Comparison of ENCODE assay signal across 28 cellular contexts in genomic region chr15:49212897-49213296, GRCh38.
"Had no signal": no experiment of that assay in that cellular context is flagged by ENCODE, and none has a peak within 500 bp of the region (broad histone marks: within the 10 kb centered on the region; RNA-seq: fewer than 3 reads in every experiment).

No MANE protein-coding gene starts in this region.

- ATAC-seq: activated CD4-positive, alpha-beta T cell treated with anti-CD3 and anti-CD28 coated beads for 36 hours; activated CD4-positive, CD25-positive, alpha-beta regulatory T cell treated with anti-CD3 and anti-CD28 coated beads, Interleukin-2, amount 50 U/mL, for 24 hours; activated CD8-positive, alpha-beta memory T cell treated with anti-CD3 and anti-CD28 coated beads, Interleukin-2, amount 10 ng/mL, durations not matched to agents 7 days and 5 days; activated CD8-positive, alpha-beta T cell treated with anti-CD3 and anti-CD28 coated beads, Interleukin-2, amount 10 ng/mL, durations not matched to agents 7 days and 5 days; activated naive CD8-positive, alpha-beta T cell treated with anti-CD3 and anti-CD28 coated beads, Interleukin-2, amount 50 U/mL, for 24 hours; esophagus mucosa; gastrocnemius medialis; heart left ventricle; T-helper 17 cell had no signal

- H3K27me3 ChIP-seq: ascending aorta, dorsolateral prefrontal cortex, gastrocnemius medialis, heart left ventricle had no signal

- H3K27ac ChIP-seq: ascending aorta, coronary artery, dorsolateral prefrontal cortex, gastrocnemius medialis, heart left ventricle, WERI-Rb-1 had no signal

- H3K4me1 ChIP-seq: ascending aorta, gastrocnemius medialis had no signal

- H3K4me3 ChIP-seq: ascending aorta, coronary artery, dorsolateral prefrontal cortex, gastrocnemius medialis, heart left ventricle had no signal

- H3K9me3 ChIP-seq: gastrocnemius medialis had no signal

- H3K36me3 ChIP-seq: gastrocnemius medialis, WERI-Rb-1 had no signal

- DNase-seq: activated B cell treated with CpG ODN at 0.5 μM for 24 hours; activated CD4-positive, alpha-beta memory T cell treated with anti-CD3 and anti-CD28 coated beads for 36 hours; activated CD4-positive, alpha-beta T cell treated with anti-CD3 and anti-CD28 coated beads for 36 hours; activated CD4-positive, alpha-beta T cell treated with anti-CD3 and anti-CD28 coated beads, Interleukin-2, amount 10 ng/mL, durations not matched to agents 24 days and 14 days; activated CD8-positive, alpha-beta memory T cell treated with anti-CD3 and anti-CD28 coated beads, Interleukin-2, amount 10 ng/mL, durations not matched to agents 7 days and 5 days; activated CD8-positive, alpha-beta memory T cell treated with anti-CD3 and anti-CD28 coated beads, Interleukin-2, amount 50 U/mL, for 4 hours; activated CD8-positive, alpha-beta T cell treated with anti-CD3 and anti-CD28 coated beads, Interleukin-2, amount 10 ng/mL, durations not matched to agents 7 days and 5 days; activated effector memory CD4-positive, alpha-beta T cell treated with anti-CD3 and anti-CD28 coated beads, Interleukin-2, amount 50 U/mL, for 16 hours; activated naive CD4-positive, alpha-beta T cell treated with anti-CD3 and anti-CD28 coated beads for 36 hours; activated naive CD8-positive, alpha-beta T cell treated with anti-CD3 and anti-CD28 coated beads for 36 hours; activated naive CD8-positive, alpha-beta T cell treated with anti-CD3 and anti-CD28 coated beads, Interleukin-2, amount 50 U/mL, for 24 hours; activated T-cell treated with anti-CD3 and anti-CD28 coated beads, Interleukin-2, amount 50 U/mL, for 1 hour; activated T-cell treated with anti-CD3 and anti-CD28 coated beads, Interleukin-2, amount 50 U/mL, for 48 hours; dorsolateral prefrontal cortex; effector memory CD4-positive, alpha-beta T cell; endodermal cell; foreskin fibroblast; gastrocnemius medialis; glutamatergic neuron; heart left ventricle; T-helper 1 cell; T-helper 17 cell; T1000; WERI-Rb-1 had no signal
